In genomic region chr13:102774596-102775375, GRCh38 we compare ENCODE assay signal across 10 cellular contexts. TPM values are rescaled to one million over a fixed set of nuclear protein-coding genes. Genes with fewer than 3 reads are reported as not detected.
DNase-seq lines count a peak whose midpoint lies in the region; ATAC-seq, FAIRE-seq and TF ChIP-seq lines count a peak whose summit lies in the region.
"Had no signal": no experiment of that assay in that cellular context is flagged by ENCODE, and none has a peak within 500 bp of the region (broad histone marks: within the 10 kb centered on the region; RNA-seq: fewer than 3 reads in every experiment).

No MANE protein-coding gene starts in this region.

- H3K4me2 ChIP-seq in keratinocyte (ENCODE audit: control insufficient read depth, extremely low read depth, insufficient read depth, low read depth, low read length) = no peak overlapping the region

- no peaks in the 10 kb centered on the region for H3K27me3 Mint-ChIP-seq in T-helper 17 cell

- H3K4me3 ChIP-seq in left ventricle myocardium inferior (peak overlapping the region; percentile 93), keratinocyte (ENCODE audit: control insufficient read depth in 2 of 3, extremely low read depth in 1 of 3, insufficient read depth in 2 of 3, low read depth in 1 of 3, low read length in 3 of 3) (no peak overlapping the region), upper lobe of right lung (no peak overlapping the region), brain microvascular endothelial cell (ENCODE audit: low read depth, low read length) (no peak overlapping the region)

- H3K4me1 ChIP-seq in left ventricle myocardium inferior (peaks cover 18% of the 10 kb centered on the region), keratinocyte (ENCODE audit: control insufficient read depth, extremely low read depth, insufficient read depth, low read length) (peaks cover 7% of the 10 kb centered on the region), upper lobe of right lung (peaks cover 5% of the 10 kb centered on the region)

- H3K27me3 ChIP-seq in left ventricle myocardium inferior (ENCODE audit: low read depth) = no peaks in the 10 kb centered on the region
- no peaks in the 10 kb centered on the region for H3K27me3 ChIP-seq in keratinocyte (ENCODE audit: control insufficient read depth, extremely low read depth, insufficient read depth, low read length)
- H3K27me3 ChIP-seq in upper lobe of right lung = no peaks in the 10 kb centered on the region
- H3K27me3 ChIP-seq in brain microvascular endothelial cell (replicated peaks) = no peaks in the 10 kb centered on the region
- H3K27me3 ChIP-seq: adrenal gland had no signal

- no peak for FAIRE-seq in keratinocyte (lab: Jason Lieb, UNC)

- no peak overlapping the region for H3K9ac ChIP-seq in keratinocyte (ENCODE audit: control insufficient read depth, extremely low read depth, insufficient read depth, low read length)

- H3K9me3 ChIP-seq in left ventricle myocardium inferior (replicated peaks) (no peaks in the 10 kb centered on the region), T-helper 17 cell (ENCODE audit: control insufficient read depth, low read length, poor library complexity, severe bottlenecking) (no peaks in the 10 kb centered on the region), keratinocyte (ENCODE audit: control insufficient read depth, low read depth, low read length) (no peaks in the 10 kb centered on the region), upper lobe of right lung (no peaks in the 10 kb centered on the region)
- H3K9me3 ChIP-seq: adrenal gland had no signal

- no peak for ATAC-seq in Right ventricle myocardium inferior
- no peak for ATAC-seq in T-helper 17 cell
- no peak for ATAC-seq in upper lobe of right lung

- H2AFZ ChIP-seq in keratinocyte (ENCODE audit: control insufficient read depth, low read length) = peak overlapping the region; percentile 99

- TF ChIP-seq CTCF in left ventricle myocardium inferior (IDR thresholded peaks at IDR 0.05; ENCODE audit: borderline replicate concordance) (no peak), keratinocyte (optimal IDR thresholded peaks at IDR 0.05 in 1 of 3, IDR thresholded peaks at IDR 0.05 in 1 of 3, conservative IDR thresholded peaks at IDR 0.05 in 1 of 3; ENCODE audit: extremely low read depth in 1 of 3, insufficient read depth in 2 of 3, low read length in 3 of 3) (no peak), upper lobe of right lung (IDR thresholded peaks at IDR 0.05) (no peak), brain microvascular endothelial cell (IDR thresholded peaks at IDR 0.05; ENCODE audit: low read depth, low read length, missing control alignments) (no peak)

- in situ Hi-C loops in brain microvascular endothelial cell (cut with HindIII; ENCODE audit: low pct_ligation_motif_present, low sequenced_read_pairs) = no loop called here

- H3K36me3 ChIP-seq in left ventricle myocardium inferior (no peaks in the 10 kb centered on the region), keratinocyte (ENCODE audit: control insufficient read depth in 2 of 2, extremely low read depth in 1 of 2, insufficient read depth in 2 of 2, low read length in 2 of 2) (no peaks in the 10 kb centered on the region), upper lobe of right lung (no peaks in the 10 kb centered on the region), brain microvascular endothelial cell (replicated peaks) (no peaks in the 10 kb centered on the region)
- H3K36me3 ChIP-seq: adrenal gland had no signal

- H3K27ac ChIP-seq in left ventricle myocardium inferior (replicated peaks) (no peak overlapping the region), keratinocyte (ENCODE audit: control insufficient read depth, insufficient read depth, low read length) (no peak overlapping the region), upper lobe of right lung (no peak overlapping the region), brain microvascular endothelial cell (no peak overlapping the region)

- no peaks in the 10 kb centered on the region for H3K36me3 Mint-ChIP-seq in T-helper 17 cell (ENCODE audit: low read depth)

- intact Hi-C loops in left ventricle myocardium inferior (cut with micrococcal nuclease) (no loop called here), Right ventricle myocardium inferior (cut with DNase I) (no loop called here), upper lobe of right lung (cut with DNase I) (no loop called here)

- no peaks in the 10 kb centered on the region for H4K20me1 ChIP-seq in keratinocyte (ENCODE audit: control insufficient read depth, extremely low read depth, insufficient read depth, low read length)

- peak overlapping the region; percentile 88 for H3K27ac Mint-ChIP-seq in T-helper 17 cell

- peaks cover 40% of the 10 kb centered on the region for H3K4me1 Mint-ChIP-seq in T-helper 17 cell

- dilution Hi-C loops in keratinocyte (cut with MboI; ENCODE audit: extremely low pct_ligation_motif_present, low sequenced_read_pairs) = no loop called here

- peak overlapping the region; percentile 91 for H3K4me3 Mint-ChIP-seq in T-helper 17 cell

- no peaks in the 10 kb centered on the region for H3K9me1 ChIP-seq in keratinocyte (ENCODE audit: control insufficient read depth, extremely low read depth, insufficient read depth, low read length)

- DNase-seq in left ventricle myocardium inferior (no peak), Right ventricle myocardium inferior (ENCODE audit: missing footprints) (no peak), T-helper 17 cell (no peak), keratinocyte (ENCODE audit: low read depth, low spot score) (no peak), AG08396 (ENCODE audit: low spot score) (no peak), upper lobe of right lung (no peak), H4 (ENCODE audit: low spot score) (no peak), brain microvascular endothelial cell (no peak)
- DNase-seq: COR-L47 had no signal

- H3K79me2 ChIP-seq in keratinocyte (ENCODE audit: control insufficient read depth, insufficient read depth, low read length) = peaks cover 10% of the 10 kb centered on the region

RNA-seq across cellular contexts. Expression of gene TEX30, which starts 1.2 kb away (rescaled TPM):
- total RNA-seq in left ventricle myocardium inferior (8.1 TPM), Right ventricle myocardium inferior (9.5 TPM), T-helper 17 cell (1 to 10 TPM; 3.0 to 4.8 TPM), upper lobe of right lung (5.8 TPM)
- polyA plus RNA-seq in keratinocyte = 7.0 to 16.9 TPM (median 11.6 TPM) in 3 replicates
- polyA plus RNA-seq in keratinocyte (2011; ENCODE audit: low read depth) = 5.1 TPM
- polyA plus RNA-seq in keratinocyte (2011; cell fraction: cytosol; rRNA removed) = 7.8 and 12.5 TPM in 2 replicates
- 5.1 and 6.8 TPM in 2 replicates for polyA plus RNA-seq in keratinocyte (2011; cell fraction: nucleus; rRNA removed)
- 8.7 and 11.2 TPM in 2 replicates for polyA plus RNA-seq in keratinocyte (2012; ENCODE audit: low replicate concordance)
- 0.62 to 3.9 TPM (median 1.6 TPM) in 3 replicates for polyA minus RNA-seq in keratinocyte
- polyA minus RNA-seq in keratinocyte (2011; cell fraction: cytosol; rRNA and poly(A)+ RNA removed) = 2.3 TPM
- 0.53 and 0.78 TPM in 2 replicates for polyA minus RNA-seq in keratinocyte (2011; cell fraction: nucleus; rRNA and poly(A)+ RNA removed)
- total RNA-seq in H4 (2014; rRNA removed; shearing (Covaris generic)) = 32.0 and 36.1 TPM in 2 replicates

RNA-seq across cellular contexts. Expression of gene POGLUT2, which starts 24.0 kb away (rescaled TPM):
- total RNA-seq in left ventricle myocardium inferior (3.4 TPM), Right ventricle myocardium inferior (3.2 TPM), T-helper 17 cell (under 1 TPM; 0.22 to 0.37 TPM), upper lobe of right lung (5.1 TPM)
- 5.5 to 8.8 TPM (median 6.4 TPM) in 3 replicates for polyA plus RNA-seq in keratinocyte
- 6.0 TPM for polyA plus RNA-seq in keratinocyte (2011; ENCODE audit: low read depth)
- polyA plus RNA-seq in keratinocyte (2011; cell fraction: cytosol; rRNA removed) = 2.2 and 3.9 TPM in 2 replicates
- polyA plus RNA-seq in keratinocyte (2011; cell fraction: nucleus; rRNA removed) = 8.3 and 11.4 TPM in 2 replicates
- polyA plus RNA-seq in keratinocyte (2012; ENCODE audit: low replicate concordance) = 3.4 and 4.8 TPM in 2 replicates
- polyA minus RNA-seq in keratinocyte = 1.6 to 4.0 TPM (median 1.7 TPM) in 3 replicates
- 1.9 TPM for polyA minus RNA-seq in keratinocyte (2011; cell fraction: cytosol; rRNA and poly(A)+ RNA removed)
- 5.2 and 6.3 TPM in 2 replicates for polyA minus RNA-seq in keratinocyte (2011; cell fraction: nucleus; rRNA and poly(A)+ RNA removed)
- 14.9 and 22.2 TPM in 2 replicates for total RNA-seq in H4 (2014; rRNA removed; shearing (Covaris generic))

RNA-seq across cellular contexts. Expression of gene BIVM, which starts 24.1 kb away (rescaled TPM):
- 37.5 TPM for total RNA-seq in left ventricle myocardium inferior
- total RNA-seq in Right ventricle myocardium inferior = 32.4 TPM
- total RNA-seq in T-helper 17 cell = 10 to 100 TPM in 1 of 2 donors, 1 to 10 TPM in 1; 9.9 to 10.7 TPM
- 11.8 to 20.7 TPM (median 13.2 TPM) in 3 replicates for polyA plus RNA-seq in keratinocyte
- polyA plus RNA-seq in keratinocyte (2011; ENCODE audit: low read depth) = 6.9 TPM
- polyA plus RNA-seq in keratinocyte (2011; cell fraction: cytosol; rRNA removed) = 9.3 and 15.1 TPM in 2 replicates
- polyA plus RNA-seq in keratinocyte (2011; cell fraction: nucleus; rRNA removed) = 22.4 and 25.3 TPM in 2 replicates
- polyA plus RNA-seq in keratinocyte (2012; ENCODE audit: low replicate concordance) = 5.4 and 9.9 TPM in 2 replicates
- 1.1 to 9.2 TPM (median 4.3 TPM) in 3 replicates for polyA minus RNA-seq in keratinocyte
- 7.9 TPM for polyA minus RNA-seq in keratinocyte (2011; cell fraction: cytosol; rRNA and poly(A)+ RNA removed)
- polyA minus RNA-seq in keratinocyte (2011; cell fraction: nucleus; rRNA and poly(A)+ RNA removed) = 5.8 and 14.2 TPM in 2 replicates
- total RNA-seq in upper lobe of right lung = 16.1 TPM
- total RNA-seq in H4 (2014; rRNA removed; shearing (Covaris generic)) = 1.4 and 6.3 TPM in 2 replicates
